Comparison of ENCODE assay signal across 17 cellular contexts in genomic region chr12:54356228-54356627, GRCh38. TPM values are rescaled to one million over a fixed set of nuclear protein-coding genes. Genes with fewer than 3 reads are reported as not detected.
A peak's percentile ranks its signal among the peaks of the same experiment; 100 is the strongest.
DNase-seq lines count a peak whose midpoint lies in the region; ATAC-seq and TF ChIP-seq lines count a peak whose summit lies in the region.
"Had no signal": no experiment of that assay in that cellular context is flagged by ENCODE, and none has a peak within 500 bp of the region (broad histone marks: within the 10 kb centered on the region; RNA-seq: fewer than 3 reads in every experiment).

No MANE protein-coding gene starts in this region.

- no peak for TF ChIP-seq POLR2A in upper lobe of left lung (IDR thresholded peaks at IDR 0.05)

- peaks cover 24% of the 10 kb centered on the region for H3K4me1 ChIP-seq in mammary epithelial cell (ENCODE audit: insufficient read depth, low read length)
- peaks cover 87% of the 10 kb centered on the region for H3K4me1 ChIP-seq in ectodermal cell (ENCODE audit: control insufficient read depth, insufficient read depth, low read length)
- H3K4me1 ChIP-seq in upper lobe of left lung: peaks cover 20 to 65% (median 59%) of the 10 kb centered on the region in 4 donors
- H3K4me1 ChIP-seq: breast epithelium had no signal

- H3K9me3 Mint-ChIP-seq in MCF 10A (ENCODE audit: unreplicated experiment) (no peaks in the 10 kb centered on the region), neural crest cell (no peaks in the 10 kb centered on the region)
- H3K9me3 Mint-ChIP-seq: activated naive CD4-positive, alpha-beta T cell treated with anti-CD3 and anti-CD28 coated beads for 36 hours had no signal

- H3K9me3 ChIP-seq in mammary epithelial cell (replicated peaks; ENCODE audit: insufficient read depth, low read length) (no peaks in the 10 kb centered on the region), ectodermal cell (ENCODE audit: control insufficient read depth, low read length) (no peaks in the 10 kb centered on the region), upper lobe of left lung (no peaks in the 10 kb centered on the region)
- H3K9me3 ChIP-seq: breast epithelium had no signal

- TF ChIP-seq CTCF in MCF 10A (IDR thresholded peaks at IDR 0.05; ENCODE audit: unreplicated experiment) (no peak), mammary epithelial cell (conservative IDR thresholded peaks at IDR 0.05 in 1 of 2, IDR thresholded peaks at IDR 0.05 in 1 of 2; ENCODE audit: extremely low read depth in 1 of 2, insufficient read depth in 1 of 2, low read depth in 1 of 2, low read length in 2 of 2) (no peak), neural crest cell (conservative IDR thresholded peaks at IDR 0.05) (no peak), upper lobe of left lung (IDR thresholded peaks at IDR 0.05) (no peak)

- no peak for DNase-seq in MCF 10A (ENCODE audit: unreplicated experiment)
- no peak for DNase-seq in mammary epithelial cell
- no peak for DNase-seq in neural crest cell (ENCODE audit: low read depth, low spot score)
- DNase-seq in upper lobe of left lung: no peak
- DNase-seq in COLO668 (lab: John Stamatoyannopoulos, UW; ENCODE audit: unreplicated experiment): no peak
- DNase-seq in NCI-H2029 treated with DMSO at 0.1 percent for 48 hours (lab: John Stamatoyannopoulos, UW): no peak
- DNase-seq in stimulated activated CD4-positive, alpha-beta T cell treated with anti-CD3 and anti-CD28 coated beads, Interleukin-4, amount 100 ng/mL, for 24 hours: no peak
- DNase-seq: ACHN; activated naive CD4-positive, alpha-beta T cell treated with anti-CD3 and anti-CD28 coated beads for 36 hours; PC-3; right cardiac atrium; stimulated activated CD4-positive, alpha-beta T cell treated with anti-CD3 and anti-CD28 coated beads, Interleukin-4, amount 100 ng/mL, for 1 hour had no signal

- H3K4me3 ChIP-seq in mammary epithelial cell (replicated peaks in 1 of 3; ENCODE audit: insufficient read depth in 1 of 3, low read depth in 2 of 3, low read length in 3 of 3) (no peak overlapping the region), ectodermal cell (ENCODE audit: insufficient read depth, low read depth, low read length) (no peak overlapping the region), upper lobe of left lung (no peak overlapping the region)
- H3K4me3 ChIP-seq: breast epithelium had no signal

- H3K27ac ChIP-seq in mammary epithelial cell (ENCODE audit: insufficient read depth, low read depth, low read length): no peak overlapping the region
- peak overlapping the region; percentile 92 for H3K27ac ChIP-seq in ectodermal cell (ENCODE audit: insufficient read depth, low read depth, low read length, poor library complexity, severe bottlenecking)
- H3K27ac ChIP-seq in upper lobe of left lung: peak overlapping the region in 3 of 4 donors; percentile 2 to 94 (median 34)

- H4K20me1 ChIP-seq in mammary epithelial cell (ENCODE audit: insufficient read depth, low read length): no peaks in the 10 kb centered on the region

- in situ Hi-C loops in mammary epithelial cell (cut with MboI; ENCODE audit: low sequenced_read_pairs in 2 of 2): loop anchor here (25.0 kb wide), 1 partner anchor 344 kb away; the partner anchor contains the start of genes HOXC8 (in 2 of the 2) and HOXC9 (in 2 of the 2)

- BruUV-seq in MCF 10A (replicated peaks; lab: Mats Ljungman, UMichigan) (no TSS peak), mammary epithelial cell (replicated peaks; lab: Mats Ljungman, UMichigan) (no TSS peak)

- no peaks in the 10 kb centered on the region for H3K27me3 ChIP-seq in mammary epithelial cell (ENCODE audit: insufficient read depth, low read length)
- no peaks in the 10 kb centered on the region for H3K27me3 ChIP-seq in ectodermal cell (ENCODE audit: control insufficient read depth, insufficient read depth, low read length, poor library complexity, severe bottlenecking)
- H3K27me3 ChIP-seq in upper lobe of left lung: no peaks in the 10 kb centered on the region
- H3K27me3 ChIP-seq: breast epithelium had no signal

- H3K4me3 Mint-ChIP-seq in MCF 10A (ENCODE audit: unreplicated experiment): no peak overlapping the region
- peak overlapping the region; percentile 88 for H3K4me3 Mint-ChIP-seq in neural crest cell
- H3K4me3 Mint-ChIP-seq: activated naive CD4-positive, alpha-beta T cell treated with anti-CD3 and anti-CD28 coated beads for 36 hours had no signal

- intact Hi-C loops in MCF 10A (cut with micrococcal nuclease) (no loop called here), mammary epithelial cell (cut with micrococcal nuclease) (no loop called here)

- no peak overlapping the region for H2AFZ ChIP-seq in mammary epithelial cell (ENCODE audit: low read depth, low read length)

- H3K27ac Mint-ChIP-seq in MCF 10A (ENCODE audit: low read depth, unreplicated experiment) (peak overlapping the region; percentile 31), neural crest cell (ENCODE audit: unreplicated experiment) (peak overlapping the region; percentile 68)
- H3K27ac Mint-ChIP-seq: activated naive CD4-positive, alpha-beta T cell treated with anti-CD3 and anti-CD28 coated beads for 36 hours had no signal

- no peak overlapping the region for H3K4me2 ChIP-seq in mammary epithelial cell (ENCODE audit: insufficient read depth, low read depth, low read length)

- POLR2A ChIA-PET in MCF 10A (lab: Yijun Ruan, JAX): interaction anchor here (1.2 kb wide), 1 partner anchor 67 kb away, joined by 3 read pairs; no protein-coding TSS in a partner anchor

- H3K4me1 Mint-ChIP-seq in MCF 10A (ENCODE audit: insufficient read depth, unreplicated experiment) (peaks cover 31% of the 10 kb centered on the region), neural crest cell (peaks cover 28% of the 10 kb centered on the region)

- H3K36me3 Mint-ChIP-seq in MCF 10A (ENCODE audit: insufficient read depth, unreplicated experiment) (peaks cover 5% of the 10 kb centered on the region), neural crest cell (ENCODE audit: low read depth) (no peaks in the 10 kb centered on the region)

- peaks cover 2% of the 10 kb centered on the region for H3K36me3 ChIP-seq in mammary epithelial cell (ENCODE audit: insufficient read depth, low read length)
- no peaks in the 10 kb centered on the region for H3K36me3 ChIP-seq in ectodermal cell (ENCODE audit: control insufficient read depth, insufficient read depth, low read length)
- peaks cover 0 to 14% (median 2%) of the 10 kb centered on the region in 4 donors for H3K36me3 ChIP-seq in upper lobe of left lung
- H3K36me3 ChIP-seq: breast epithelium had no signal

- H3K79me2 ChIP-seq in mammary epithelial cell (ENCODE audit: insufficient read depth, low read length): no peaks in the 10 kb centered on the region

- 100% methylated on average over 2 of the region's 3 CpGs for WGBS in mammary epithelial cell (ENCODE audit: low coverage, missing lambda C conversion rate)
- 81 to 90% methylated on average over 3 of the region's 3 CpGs for WGBS in ectodermal cell, 2 experiments
- WGBS in upper lobe of left lung, 2 donors: 56 to 64% methylated on average over 3 of the region's 3 CpGs

- no peak overlapping the region for H3K9ac ChIP-seq in mammary epithelial cell (ENCODE audit: insufficient read depth, low read length)

- no peak for ATAC-seq in upper lobe of left lung (ENCODE audit: low FRiP score in 2 of 2)
- ATAC-seq: PC-3, right cardiac atrium, SK-N-SH treated with all-trans-retinoic acid at 6 μM for 48 hours had no signal

- CTCF ChIA-PET in MCF 10A (lab: Yijun Ruan, JAX): interaction anchor here (0.6 to 6.0 kb wide), 9 partner anchors 15 to 368 kb away, joined by 3 to 40 read pairs (median 5); partner anchors contain the start of gene COPZ1
- CTCF ChIA-PET in mammary epithelial cell (lab: Charles Lee; ENCODE audit: low non-redundant PET): no interaction called here

- H3K27me3 Mint-ChIP-seq in MCF 10A (ENCODE audit: insufficient read depth, unreplicated experiment) (no peaks in the 10 kb centered on the region), neural crest cell (ENCODE audit: low read depth) (no peaks in the 10 kb centered on the region)

- dilution Hi-C loops in mammary epithelial cell (cut with HindIII; ENCODE audit: low sequenced_read_pairs): loop anchor here (25.0 kb wide), 1 partner anchor 344 kb away; the partner anchor contains the start of genes HOXC8 and HOXC9

- peak in 1 of 4 donors; percentile 86 for TF ChIP-seq EP300 in upper lobe of left lung (IDR thresholded peaks at IDR 0.05)

RNA-seq across cellular contexts. Expression of gene GPR84, which starts 8.1 kb away (rescaled TPM):
- 0.17 TPM in 1 of 2 replicates, not detected in the other for total RNA-seq in MCF 10A (2022)
- under 1 TPM; 0.17 to 0.33 TPM for total RNA-seq in mammary epithelial cell
- 0.11 TPM for polyA plus RNA-seq in mammary epithelial cell
- not detected for polyA minus RNA-seq in mammary epithelial cell
- 0.26 TPM for polyA plus RNA-seq in ectodermal cell (2013, experiment 1 of 4)
- polyA plus RNA-seq in ectodermal cell (2013, experiment 2 of 4): 0.12 TPM
- polyA plus RNA-seq in ectodermal cell (2013, experiment 3 of 4): not detected
- 0.20 TPM for polyA plus RNA-seq in ectodermal cell (2013, experiment 4 of 4)
- not detected in 2 replicates for total RNA-seq in neural crest cell
- 1 to 10 TPM in 3 of 6 donors, under 1 TPM in 1, not detected in 2; 0.39 to 2.1 (median 1.1) TPM for total RNA-seq in upper lobe of left lung
- total RNA-seq: NCI-H460, PC-3 had no signal

RNA-seq across cellular contexts. Expression of gene ZNF385A, which starts 28.3 kb away (rescaled TPM):
- total RNA-seq in MCF 10A (2022): 8.3 and 9.0 TPM in 2 replicates
- total RNA-seq in mammary epithelial cell: 100 to 1,000 TPM in 1 of 2 donors, 10 to 100 TPM in 1; 16.0 to 102 TPM
- 11.7 TPM for polyA plus RNA-seq in mammary epithelial cell
- polyA minus RNA-seq in mammary epithelial cell: 124 TPM
- polyA plus RNA-seq in ectodermal cell (2013, experiment 1 of 4): 59.3 TPM
- polyA plus RNA-seq in ectodermal cell (2013, experiment 2 of 4): 54.5 TPM
- polyA plus RNA-seq in ectodermal cell (2013, experiment 3 of 4): 48.9 TPM
- polyA plus RNA-seq in ectodermal cell (2013, experiment 4 of 4): 46.6 TPM
- 20.3 and 20.8 TPM in 2 replicates for total RNA-seq in neural crest cell
- 10 to 100 TPM; 18.5 to 43.8 (median 23.0) TPM for total RNA-seq in upper lobe of left lung

RNA-seq across cellular contexts. Expression of gene COPZ1, which starts 31.3 kb away (rescaled TPM):
- total RNA-seq in MCF 10A (2022): 207 and 299 TPM in 2 replicates
- 100 to 1,000 TPM; 113 to 155 TPM for total RNA-seq in mammary epithelial cell
- 172 TPM for polyA plus RNA-seq in mammary epithelial cell
- polyA minus RNA-seq in mammary epithelial cell: 168 TPM
- 186 TPM for polyA plus RNA-seq in ectodermal cell (2013, experiment 1 of 4)
- polyA plus RNA-seq in ectodermal cell (2013, experiment 2 of 4): 199 TPM
- 131 TPM for polyA plus RNA-seq in ectodermal cell (2013, experiment 3 of 4)
- polyA plus RNA-seq in ectodermal cell (2013, experiment 4 of 4): 163 TPM
- 148 and 160 TPM in 2 replicates for total RNA-seq in neural crest cell
- total RNA-seq in upper lobe of left lung: 100 to 1,000 TPM in 3 of 6 donors, 10 to 100 TPM in 3; 55.5 to 132 (median 96.7) TPM

RNA-seq across cellular contexts. Expression of gene NFE2, which starts 55.4 kb away (rescaled TPM):
- total RNA-seq in MCF 10A (2022): 0.40 and 0.64 TPM in 2 replicates
- under 1 TPM; 0.26 to 0.67 TPM for total RNA-seq in mammary epithelial cell
- polyA plus RNA-seq in mammary epithelial cell: 0.54 TPM
- polyA minus RNA-seq in mammary epithelial cell: not detected
- 5.7 TPM for polyA plus RNA-seq in ectodermal cell (2013, experiment 1 of 4)
- 5.6 TPM for polyA plus RNA-seq in ectodermal cell (2013, experiment 2 of 4)
- 3.6 TPM for polyA plus RNA-seq in ectodermal cell (2013, experiment 3 of 4)
- polyA plus RNA-seq in ectodermal cell (2013, experiment 4 of 4): 4.4 TPM
- 0.32 TPM in 1 of 2 replicates, not detected in the other for total RNA-seq in neural crest cell
- total RNA-seq in upper lobe of left lung: 10 to 100 TPM in 2 of 6 donors, 1 to 10 TPM in 4; 2.7 to 16.8 (median 9.3) TPM
- total RNA-seq: activated CD8-positive, alpha-beta memory T cell treated with anti-CD3 and anti-CD28 coated beads for 36 hours; activated naive CD4-positive, alpha-beta T cell treated with anti-CD3 and anti-CD28 coated beads for 36 hours had no signal
